Comparison of ENCODE assay signal across 11 cellular contexts in genomic region chr7:155372782-155373358, GRCh38.
DNase-seq lines count a peak whose midpoint lies in the region; ATAC-seq and TF ChIP-seq lines count a peak whose summit lies in the region.
"Had no signal": no experiment of that assay in that cellular context is flagged by ENCODE, and none has a peak within 500 bp of the region (broad histone marks: within the 10 kb centered on the region; RNA-seq: fewer than 3 reads in every experiment).

No MANE protein-coding gene starts in this region.

- TF ChIP-seq CTCF in NB4 (IDR thresholded peaks at IDR 0.05; ENCODE audit: low read depth, low read length) (no peak), hepatocyte (IDR thresholded peaks at IDR 0.05; ENCODE audit: poor library complexity) (no peak)

- peaks cover 71% of the 10 kb centered on the region for H3K27me3 Mint-ChIP-seq in activated CD4-positive, alpha-beta T cell treated with anti-CD3 and anti-CD28 coated beads, Interleukin-2, amount 10 ng/mL, durations not matched to agents 24 days and 14 days

- H3K27me3 ChIP-seq in hepatocyte, result peaks cover 90% of the 10 kb centered on the region

- DNase-seq in activated CD4-positive, alpha-beta T cell treated with anti-CD3 and anti-CD28 coated beads, Interleukin-2, amount 10 ng/mL, durations not matched to agents 24 days and 14 days, result no peak
- no peak for DNase-seq in activated CD4-positive, alpha-beta T cell treated with anti-CD3 and anti-CD28 coated beads for 4 hours
- DNase-seq in NB4 (ENCODE audit: low read depth) (peak; percentile 57), hepatocyte (ENCODE audit: low spot score) (no peak), HPDE6-E6E7 (ENCODE audit: extremely low spot score) (no peak)
- DNase-seq in stimulated activated effector memory CD8-positive, alpha-beta T cell treated with anti-CD3 and anti-CD28 coated beads, Interleukin-12 subunit alpha, Interleukin-12 subunit beta, amount 100 ng/mL, for 72 hours (ENCODE audit: low spot score in 2 of 2), result no peak
- DNase-seq in activated CD4-positive, CD25-positive, alpha-beta regulatory T cell treated with anti-CD3 and anti-CD28 coated beads, Interleukin-2, amount 50 U/mL, for 72 hours, result no peak
- DNase-seq: AML-193; central memory CD4-positive, alpha-beta T cell had no signal

- peak overlapping the region; percentile 73 for H3K27ac Mint-ChIP-seq in activated CD4-positive, alpha-beta T cell treated with anti-CD3 and anti-CD28 coated beads, Interleukin-2, amount 10 ng/mL, durations not matched to agents 24 days and 14 days
- peak overlapping the region; percentile 71 for H3K27ac Mint-ChIP-seq in stimulated activated effector memory CD8-positive, alpha-beta T cell treated with anti-CD3 and anti-CD28 coated beads, Interleukin-12 subunit alpha, Interleukin-12 subunit beta, amount 100 ng/mL, for 72 hours

- no peaks in the 10 kb centered on the region for H3K9me2 ChIP-seq in hepatocyte (replicated peaks; ENCODE audit: insufficient read depth)

- H3K27ac ChIP-seq in hepatocyte, result no peak overlapping the region
- H3K27ac ChIP-seq: GM23248 had no signal

- H3K79me2 ChIP-seq in hepatocyte, result no peaks in the 10 kb centered on the region

- no peaks in the 10 kb centered on the region for H3K36me3 ChIP-seq in hepatocyte (replicated peaks; ENCODE audit: insufficient read depth, low read depth)

- peak overlapping the region; percentile 73 for H2AFZ ChIP-seq in hepatocyte
- H2AFZ ChIP-seq: GM23248 had no signal

- TF ChIP-seq POLR2A in NB4 (IDR thresholded peaks at IDR 0.05; ENCODE audit: extremely low read depth, insufficient read length), result no peak

- intact Hi-C loops in activated CD4-positive, alpha-beta T cell treated with anti-CD3 and anti-CD28 coated beads, Interleukin-2, amount 10 ng/mL, durations not matched to agents 24 days and 14 days (cut with micrococcal nuclease), result no loop called here

- no peaks in the 10 kb centered on the region for H3K9me3 ChIP-seq in hepatocyte (ENCODE audit: low read depth)

- peaks cover 24% of the 10 kb centered on the region for H3K4me1 Mint-ChIP-seq in activated CD4-positive, alpha-beta T cell treated with anti-CD3 and anti-CD28 coated beads, Interleukin-2, amount 10 ng/mL, durations not matched to agents 24 days and 14 days
- H3K4me1 Mint-ChIP-seq in stimulated activated effector memory CD8-positive, alpha-beta T cell treated with anti-CD3 and anti-CD28 coated beads, Interleukin-12 subunit alpha, Interleukin-12 subunit beta, amount 100 ng/mL, for 72 hours, result peaks cover 33% of the 10 kb centered on the region

- WGBS in hepatocyte (ENCODE audit: low lambda C conversion rate, missing lambda C conversion rate), result 4% methylated on average over 28 of the region's 28 CpGs

- H4K20me1 ChIP-seq in hepatocyte (ENCODE audit: insufficient read depth, poor library complexity, severe bottlenecking), result no peaks in the 10 kb centered on the region

- H3K36me3 Mint-ChIP-seq in activated CD4-positive, alpha-beta T cell treated with anti-CD3 and anti-CD28 coated beads, Interleukin-2, amount 10 ng/mL, durations not matched to agents 24 days and 14 days (ENCODE audit: low read depth), result peaks cover 2% of the 10 kb centered on the region
- H3K36me3 Mint-ChIP-seq in stimulated activated effector memory CD8-positive, alpha-beta T cell treated with anti-CD3 and anti-CD28 coated beads, Interleukin-12 subunit alpha, Interleukin-12 subunit beta, amount 100 ng/mL, for 72 hours, result no peaks in the 10 kb centered on the region

- ATAC-seq in stimulated activated effector memory CD8-positive, alpha-beta T cell treated with anti-CD3 and anti-CD28 coated beads, Interleukin-12 subunit alpha, Interleukin-12 subunit beta, amount 100 ng/mL, for 72 hours, result no peak
- ATAC-seq in HG03469 (IDR thresholded peaks at IDR 0.05; ENCODE audit: unreplicated experiment), result no peak

- no peaks in the 10 kb centered on the region for H3K9me3 Mint-ChIP-seq in activated CD4-positive, alpha-beta T cell treated with anti-CD3 and anti-CD28 coated beads, Interleukin-2, amount 10 ng/mL, durations not matched to agents 24 days and 14 days
- no peaks in the 10 kb centered on the region for H3K9me3 Mint-ChIP-seq in stimulated activated effector memory CD8-positive, alpha-beta T cell treated with anti-CD3 and anti-CD28 coated beads, Interleukin-12 subunit alpha, Interleukin-12 subunit beta, amount 100 ng/mL, for 72 hours

- H3K4me3 ChIP-seq in NB4 (ENCODE audit: low read depth, low read length) (peak overlapping the region; percentile 40), hepatocyte (no peak overlapping the region)

- H3K4me2 ChIP-seq in hepatocyte, result peak overlapping the region; percentile 79

- peaks cover 24% of the 10 kb centered on the region for H3K4me1 ChIP-seq in hepatocyte (ENCODE audit: insufficient read depth)

- H3K4me3 Mint-ChIP-seq in activated CD4-positive, alpha-beta T cell treated with anti-CD3 and anti-CD28 coated beads, Interleukin-2, amount 10 ng/mL, durations not matched to agents 24 days and 14 days, result peak overlapping the region; percentile 59
- H3K4me3 Mint-ChIP-seq in stimulated activated effector memory CD8-positive, alpha-beta T cell treated with anti-CD3 and anti-CD28 coated beads, Interleukin-12 subunit alpha, Interleukin-12 subunit beta, amount 100 ng/mL, for 72 hours, result peak overlapping the region; percentile 73
